In the genomic region with DNA sequence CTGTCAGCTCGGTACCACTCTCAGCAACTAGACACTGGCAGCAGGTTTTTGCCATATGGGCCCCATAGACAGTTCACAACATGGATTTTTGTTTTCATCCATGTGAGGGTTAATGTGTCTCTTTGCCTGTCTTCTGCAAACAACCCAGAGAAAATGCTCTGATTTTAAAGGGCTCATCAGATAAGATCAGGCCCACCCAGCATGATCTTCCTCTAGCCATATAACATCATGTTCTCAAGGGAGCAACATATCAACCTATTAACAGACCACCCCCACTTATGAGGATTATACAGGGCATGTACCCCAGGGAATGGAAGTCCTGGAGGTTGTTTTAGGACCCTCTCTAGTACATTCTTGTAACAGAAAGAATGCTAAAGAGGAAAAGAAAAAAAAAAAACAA, we compare ENCODE assay signal across 23 cellular contexts.
"Had no signal": no experiment of that assay in that cellular context is flagged by ENCODE, and none has a peak within 500 bp of the region (broad histone marks: within the 10 kb centered on the region; RNA-seq: fewer than 3 reads in every experiment).

No MANE protein-coding gene starts in this region.

- H3K4me2 ChIP-seq: smooth muscle cell had no signal

- H3K4me1 ChIP-seq: lower lobe of right lung, parathyroid adenoma, suprapubic skin, transverse colon, upper lobe of right lung, uterus had no signal

- H3K4me3 ChIP-seq: dorsolateral prefrontal cortex, lower lobe of right lung, smooth muscle cell, suprapubic skin, transverse colon, upper lobe of right lung, uterus had no signal

- H3K27me3 ChIP-seq: dorsolateral prefrontal cortex, suprapubic skin, transverse colon, upper lobe of right lung, uterus had no signal

- FAIRE-seq: frontal cortex had no signal

- H3K9me3 ChIP-seq: lower lobe of right lung, suprapubic skin, transverse colon, upper lobe of right lung, uterus had no signal

- H3K79me2 ChIP-seq: parathyroid adenoma had no signal

- DNase-seq: effector CD4-positive, alpha-beta T cell; hypothalamus; immature natural killer cell; islet precursor cell; kidney glomerular epithelial cell; left colon; left ventricle myocardium superior; lower lobe of right lung; natural killer cell; stimulated activated CD4-positive, alpha-beta T cell treated with anti-CD3 and anti-CD28 coated beads, Interleukin-12 subunit alpha, Interleukin-12 subunit beta, amount 100 ng/mL, for 4 hours; stimulated activated CD4-positive, alpha-beta T cell treated with anti-CD3 and anti-CD28 coated beads, Interleukin-1b, Interleukin-23, amount 100 ng/mL, for 48 hours; stimulated activated CD4-positive, alpha-beta T cell treated with anti-CD3 and anti-CD28 coated beads, Interleukin-4, amount 100 ng/mL, for 1 hour; stimulated activated CD8-positive, alpha-beta memory T cell treated with anti-CD3 and anti-CD28 coated beads, Interleukin-4, amount 100 ng/mL, for 48 hours; stimulated activated naive CD4-positive, alpha-beta T cell; stimulated activated naive CD8-positive, alpha-beta T cell treated with anti-CD3 and anti-CD28 coated beads, Interleukin-15, amount 100 ng/mL, for 72 hours; transverse colon; upper lobe of right lung; uterus had no signal

- H3K27ac ChIP-seq: dorsolateral prefrontal cortex, lower lobe of right lung, parathyroid adenoma, suprapubic skin, transverse colon, upper lobe of right lung, uterus had no signal

- H2AFZ ChIP-seq: parathyroid adenoma had no signal

- H3K36me3 ChIP-seq: lower lobe of right lung, suprapubic skin, transverse colon, upper lobe of right lung, uterus had no signal
